ENCODE assay signal across 19 cellular contexts in the genomic region with DNA sequence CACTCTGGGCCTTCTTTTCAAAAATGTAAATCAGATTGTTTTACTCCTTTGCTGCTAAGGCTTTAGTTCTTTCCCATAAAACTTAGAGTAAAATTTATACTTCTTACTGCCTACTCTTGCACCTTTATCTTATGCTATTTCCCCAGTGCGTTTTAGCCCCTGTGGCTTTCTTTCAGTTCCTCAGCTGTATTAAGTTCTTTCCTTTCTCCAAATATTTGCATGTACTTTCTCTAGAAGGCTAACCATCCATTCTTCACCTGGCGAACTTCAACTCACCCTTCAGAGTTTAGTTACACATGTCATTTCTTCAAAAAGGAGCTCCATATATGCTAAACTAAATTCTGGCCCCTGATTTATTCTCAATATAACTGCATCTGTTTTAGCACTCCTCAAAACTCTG.
DNase-seq lines count a peak whose midpoint lies in the region; ATAC-seq lines count a peak whose summit lies in the region.
"Had no signal": no experiment of that assay in that cellular context is flagged by ENCODE, and none has a peak within 500 bp of the region (broad histone marks: within the 10 kb centered on the region; RNA-seq: fewer than 3 reads in every experiment).

No MANE protein-coding gene starts in this region.

- DNase-seq in NCI-H2107 treated with DMSO at 0.1 percent for 48 hours (lab: John Stamatoyannopoulos, UW; ENCODE audit: unreplicated experiment) (no peak), middle frontal gyrus (ENCODE audit: extremely low spot score, low spot score) (no peak), NCI-H524 (lab: John Stamatoyannopoulos, UW) (no peak)
- DNase-seq: activated CD8-positive, alpha-beta memory T cell treated with anti-CD3 and anti-CD28 coated beads, Interleukin-2, amount 10 ng/mL, durations not matched to agents 7 days and 5 days; activated gamma-delta T cell; aorta; CD4-positive, alpha-beta T cell; DMS79; Kasumi-1; naive B cell; NCI-H1694; NCI-H510A treated with DMSO at 0.1 percent for 48 hours; upper lobe of right lung had no signal

- ATAC-seq in GM18508 (IDR thresholded peaks at IDR 0.05; ENCODE audit: insufficient read depth, unreplicated experiment): peak; percentile 35
- peak; percentile 38 for ATAC-seq in GM19452 (IDR thresholded peaks at IDR 0.05; ENCODE audit: unreplicated experiment)
- ATAC-seq in HG02642 (IDR thresholded peaks at IDR 0.05; ENCODE audit: poor library complexity, unreplicated experiment): peak; percentile 56
- peak; percentile 45 for ATAC-seq in HG03354 (IDR thresholded peaks at IDR 0.05; ENCODE audit: poor library complexity, severe bottlenecking, unreplicated experiment)
- no peak for ATAC-seq in HG02973 (IDR thresholded peaks at IDR 0.05; ENCODE audit: unreplicated experiment)
- ATAC-seq: activated CD8-positive, alpha-beta memory T cell treated with anti-CD3 and anti-CD28 coated beads, Interleukin-2, amount 10 ng/mL, durations not matched to agents 7 days and 5 days; stimulated activated effector memory CD8-positive, alpha-beta T cell treated with anti-CD3 and anti-CD28 coated beads, Interleukin-12 subunit alpha, Interleukin-12 subunit beta, amount 100 ng/mL, for 72 hours; upper lobe of right lung had no signal
